In the genomic region with DNA sequence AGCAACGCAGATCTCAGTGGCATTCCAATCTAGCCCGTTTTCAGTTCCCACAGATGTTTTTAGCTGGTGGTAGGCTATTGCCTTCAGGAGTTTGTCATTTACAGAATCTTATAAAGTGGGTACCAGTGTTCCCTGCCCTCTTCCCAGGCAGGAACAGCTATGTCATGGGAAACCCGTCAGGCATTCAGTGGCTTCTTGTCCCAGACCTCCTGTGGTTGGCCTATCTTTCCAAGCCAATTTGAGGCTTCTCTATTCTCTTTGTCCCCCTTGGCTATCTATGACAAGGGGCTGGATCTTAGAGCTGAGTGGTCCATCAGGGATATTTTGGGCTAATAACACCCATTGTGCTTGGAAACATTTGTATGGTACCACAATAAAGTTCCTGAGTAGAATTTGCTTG, we compare ENCODE assay signal across 30 cellular contexts.
"Had no signal": no experiment of that assay in that cellular context is flagged by ENCODE, and none has a peak within 500 bp of the region (broad histone marks: within the 10 kb centered on the region; RNA-seq: fewer than 3 reads in every experiment).

No MANE protein-coding gene starts in this region.

- H2AFZ ChIP-seq: PC-9 had no signal

- H3K27me3 Mint-ChIP-seq: activated CD4-positive, alpha-beta T cell treated with anti-CD3 and anti-CD28 coated beads, Interleukin-2, amount 10 ng/mL, durations not matched to agents 24 days and 14 days; activated CD8-positive, alpha-beta T cell treated with anti-CD3 and anti-CD28 coated beads for 36 hours; activated naive CD8-positive, alpha-beta T cell treated with anti-CD3 and anti-CD28 coated beads for 36 hours; activated T-helper 17 cell treated with anti-CD3 and anti-CD28 coated beads, Interleukin-2, amount 50 U/mL, for 72 hours had no signal

- H3K36me3 ChIP-seq: brain microvascular endothelial cell, SJCRH30, WERI-Rb-1 had no signal

- H3K4me1 Mint-ChIP-seq: activated CD4-positive, alpha-beta T cell treated with anti-CD3 and anti-CD28 coated beads, Interleukin-2, amount 10 ng/mL, durations not matched to agents 24 days and 14 days; activated T-helper 17 cell treated with anti-CD3 and anti-CD28 coated beads, Interleukin-2, amount 50 U/mL, for 72 hours had no signal

- H3K9me3 ChIP-seq: SJCRH30 had no signal

- DNase-seq: activated CD4-positive, alpha-beta T cell treated with anti-CD3 and anti-CD28 coated beads, Interleukin-2, amount 10 ng/mL, durations not matched to agents 24 days and 14 days; activated CD4-positive, alpha-beta T cell treated with anti-CD3 and anti-CD28 coated beads, Interleukin-2, amount 50 U/mL, for 4 hours; activated CD4-positive, CD25-positive, alpha-beta regulatory T cell; activated CD8-positive, alpha-beta T cell treated with anti-CD3 and anti-CD28 coated beads for 36 hours; activated effector memory CD4-positive, alpha-beta T cell treated with anti-CD3 and anti-CD28 coated beads, Interleukin-2, amount 50 U/mL, for 16 hours; activated naive CD4-positive, alpha-beta T cell; activated naive CD4-positive, alpha-beta T cell treated with anti-CD3 and anti-CD28 coated beads, Interleukin-2, amount 50 U/mL, for 16 hours; activated naive CD8-positive, alpha-beta T cell treated with anti-CD3 and anti-CD28 coated beads for 36 hours; activated T-cell treated with anti-CD3 and anti-CD28 coated beads, Interleukin-2, amount 50 U/mL, for 1 hour; activated T-cell treated with anti-CD3 and anti-CD28 coated beads, Interleukin-2, amount 50 U/mL, for 72 hours; amniotic stem cell; aorta; brain microvascular endothelial cell; NCI-H1105; NCI-H1436; NCI-H1694; NCI-H1930; NCI-H345; NCI-H510A; NCI-H526; NCI-H748 treated with DMSO at 0.1 percent for 48 hours; NK-92 treated with Interleukin-12 subunit alpha and Interleukin-12 subunit beta, amount 100 ng/mL, for 24 hours; PC-9; Right ventricle myocardium superior; SJCRH30; T1000; WERI-Rb-1 had no signal

- H3K4me2 ChIP-seq: PC-9 had no signal

- H3K4me3 ChIP-seq: K562, PC-9, SJCRH30, SK-N-MC had no signal

- H3K4me1 ChIP-seq: SJCRH30 had no signal

- H3K4me3 Mint-ChIP-seq: activated CD4-positive, alpha-beta T cell treated with anti-CD3 and anti-CD28 coated beads, Interleukin-2, amount 10 ng/mL, durations not matched to agents 24 days and 14 days; activated CD8-positive, alpha-beta T cell treated with anti-CD3 and anti-CD28 coated beads for 36 hours; activated naive CD8-positive, alpha-beta T cell treated with anti-CD3 and anti-CD28 coated beads for 36 hours; activated T-cell treated with anti-CD3 and anti-CD28 coated beads, Interleukin-2, amount 50 U/mL, for 72 hours; activated T-helper 17 cell treated with anti-CD3 and anti-CD28 coated beads, Interleukin-2, amount 50 U/mL, for 72 hours had no signal

- H3K27me3 ChIP-seq: brain microvascular endothelial cell, SJCRH30 had no signal

- H3K27ac ChIP-seq: brain microvascular endothelial cell, PC-9, SJCRH30, SK-N-MC, WERI-Rb-1 had no signal

- H3K27ac Mint-ChIP-seq: activated CD4-positive, alpha-beta T cell treated with anti-CD3 and anti-CD28 coated beads, Interleukin-2, amount 10 ng/mL, durations not matched to agents 24 days and 14 days; activated CD8-positive, alpha-beta T cell treated with anti-CD3 and anti-CD28 coated beads for 36 hours; activated naive CD8-positive, alpha-beta T cell treated with anti-CD3 and anti-CD28 coated beads for 36 hours; activated T-cell treated with anti-CD3 and anti-CD28 coated beads, Interleukin-2, amount 50 U/mL, for 72 hours; activated T-helper 17 cell treated with anti-CD3 and anti-CD28 coated beads, Interleukin-2, amount 50 U/mL, for 72 hours had no signal

- H3K9me3 Mint-ChIP-seq: activated CD4-positive, alpha-beta T cell treated with anti-CD3 and anti-CD28 coated beads, Interleukin-2, amount 10 ng/mL, durations not matched to agents 24 days and 14 days; activated CD8-positive, alpha-beta T cell treated with anti-CD3 and anti-CD28 coated beads for 36 hours; activated naive CD8-positive, alpha-beta T cell treated with anti-CD3 and anti-CD28 coated beads for 36 hours; activated T-helper 17 cell treated with anti-CD3 and anti-CD28 coated beads, Interleukin-2, amount 50 U/mL, for 72 hours had no signal
